1 cellular context compared by ENCODE assay signal in genomic region chr15:56393277-56393676, GRCh38.
TF ChIP-seq lines count a peak whose summit lies in the region.

No MANE protein-coding gene starts in this region.

TF ChIP-seq in GM12878, 131 proteins besides CTCF, POLR2A, EP300 and RAD21 (continued from another document):
- TF ChIP-seq MLLT1 (IDR thresholded peaks at IDR 0.05) (no peak), WRNIP1 (IDR thresholded peaks at IDR 0.05; ENCODE audit: borderline replicate concordance, low read depth, low read length) (no peak), BMI1 (IDR thresholded peaks at IDR 0.05; ENCODE audit: borderline replicate concordance) (no peak)
